Comparison of ENCODE assay signal across 31 cellular contexts in genomic region chr4:178066338-178066941, GRCh38.
"Had no signal": no experiment of that assay in that cellular context is flagged by ENCODE, and none has a peak within 500 bp of the region (broad histone marks: within the 10 kb centered on the region; RNA-seq: fewer than 3 reads in every experiment).

No MANE protein-coding gene starts in this region.

- H3K4me3 ChIP-seq: adrenal gland, body of pancreas, breast epithelium had no signal

- DNase-seq: activated B cell treated with CpG ODN at 0.5 μM for 24 hours; activated CD4-positive, alpha-beta memory T cell treated with anti-CD3 and anti-CD28 coated beads for 36 hours; activated CD4-positive, alpha-beta T cell treated with anti-CD3 and anti-CD28 coated beads for 4 hours; activated CD4-positive, alpha-beta T cell treated with anti-CD3 and anti-CD28 coated beads, Interleukin-2, amount 10 ng/mL, durations not matched to agents 24 days and 14 days; activated CD4-positive, alpha-beta T cell treated with anti-CD3 and anti-CD28 coated beads, Interleukin-2, amount 50 U/mL, for 1 hour; activated CD4-positive, alpha-beta T cell treated with anti-CD3 and anti-CD28 coated beads, Interleukin-2, amount 50 U/mL, for 4 hours; activated CD4-positive, CD25-positive, alpha-beta regulatory T cell treated with anti-CD3 and anti-CD28 coated beads, Interleukin-2, amount 50 U/mL, for 72 hours; activated CD8-positive, alpha-beta memory T cell treated with anti-CD3 and anti-CD28 coated beads, Interleukin-2, amount 10 ng/mL, durations not matched to agents 7 days and 5 days; activated CD8-positive, alpha-beta memory T cell treated with anti-CD3 and anti-CD28 coated beads, Interleukin-2, amount 50 U/mL, for 48 hours; activated CD8-positive, alpha-beta T cell treated with anti-CD3 and anti-CD28 coated beads for 36 hours; activated effector memory CD4-positive, alpha-beta T cell treated with anti-CD3 and anti-CD28 coated beads, Interleukin-2, amount 50 U/mL, for 16 hours; activated gamma-delta T cell treated with Interleukin-2 at 50 U/mL for 16 hours; activated naive CD4-positive, alpha-beta T cell; activated naive CD4-positive, alpha-beta T cell treated with anti-CD3 and anti-CD28 coated beads for 36 hours; activated naive CD4-positive, alpha-beta T cell treated with anti-CD3 and anti-CD28 coated beads, Interleukin-2, amount 50 U/mL, for 16 hours; activated naive CD8-positive, alpha-beta T cell treated with anti-CD3 and anti-CD28 coated beads for 36 hours; activated T-cell treated with anti-CD3 and anti-CD28 coated beads, Interleukin-2, amount 50 U/mL, for 24 hours; activated T-cell treated with anti-CD3 and anti-CD28 coated beads, Interleukin-2, amount 50 U/mL, for 72 hours; adrenal gland; amniotic stem cell; aorta; body of pancreas; brain microvascular endothelial cell; central memory CD4-positive, alpha-beta T cell; T-helper 1 cell; T-helper 2 cell; T-helper 9 cell had no signal

- ATAC-seq: activated CD8-positive, alpha-beta memory T cell treated with anti-CD3 and anti-CD28 coated beads, Interleukin-2, amount 10 ng/mL, durations not matched to agents 7 days and 5 days; activated CD8-positive, alpha-beta T cell treated with anti-CD3 and anti-CD28 coated beads for 36 hours; activated naive CD4-positive, alpha-beta T cell treated with anti-CD3 and anti-CD28 coated beads, Interleukin-2, amount 50 U/mL, for 72 hours; activated T-cell treated with anti-CD3 and anti-CD28 coated beads, Interleukin-2, amount 50 U/mL, for 72 hours; activated T-helper 17 cell treated with anti-CD3 and anti-CD28 coated beads, Interleukin-2, amount 50 U/mL, for 72 hours; body of pancreas had no signal

- H3K9me3 ChIP-seq: adrenal gland, body of pancreas, breast epithelium had no signal

- H3K27me3 ChIP-seq: adrenal gland, body of pancreas, brain microvascular endothelial cell, breast epithelium had no signal

- H3K36me3 ChIP-seq: adrenal gland, brain microvascular endothelial cell, breast epithelium had no signal

- H3K27ac ChIP-seq: adrenal gland, body of pancreas, brain microvascular endothelial cell, breast epithelium, VCaP had no signal
